30 cellular contexts compared by ENCODE assay signal in the genomic region with DNA sequence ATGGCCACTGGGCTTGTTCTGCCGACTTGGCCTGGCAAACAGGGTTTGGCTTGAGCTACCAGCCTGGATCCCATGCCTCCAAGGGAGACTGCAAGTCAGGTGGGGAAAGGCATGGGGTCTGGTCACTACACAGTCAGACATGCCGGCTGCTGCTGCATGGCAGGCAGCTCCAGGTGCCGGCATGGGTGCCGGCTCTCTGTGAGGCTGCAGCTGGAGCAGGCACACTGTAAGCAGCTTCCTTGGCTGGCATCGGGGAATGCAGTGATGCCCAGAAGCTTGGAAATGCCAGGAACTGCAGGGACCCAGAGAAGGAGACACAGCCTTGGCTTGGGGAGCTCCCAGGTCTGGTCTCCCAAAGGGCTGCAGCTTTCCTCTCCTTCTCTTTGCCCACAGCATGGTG.
"Had no signal": no experiment of that assay in that cellular context is flagged by ENCODE, and none has a peak within 500 bp of the region (broad histone marks: within the 10 kb centered on the region; RNA-seq: fewer than 3 reads in every experiment).

No MANE protein-coding gene starts in this region.

- H3K27ac Mint-ChIP-seq: activated CD4-positive, alpha-beta T cell treated with anti-CD3 and anti-CD28 coated beads, Interleukin-2, amount 10 ng/mL, durations not matched to agents 24 days and 14 days; activated CD8-positive, alpha-beta T cell treated with anti-CD3 and anti-CD28 coated beads for 36 hours; activated naive CD8-positive, alpha-beta T cell treated with anti-CD3 and anti-CD28 coated beads for 36 hours; activated T-cell treated with anti-CD3 and anti-CD28 coated beads, Interleukin-2, amount 50 U/mL, for 72 hours; activated T-helper 17 cell treated with anti-CD3 and anti-CD28 coated beads, Interleukin-2, amount 50 U/mL, for 72 hours had no signal

- H3K4me1 Mint-ChIP-seq: activated CD4-positive, alpha-beta T cell treated with anti-CD3 and anti-CD28 coated beads, Interleukin-2, amount 10 ng/mL, durations not matched to agents 24 days and 14 days; activated naive CD8-positive, alpha-beta T cell treated with anti-CD3 and anti-CD28 coated beads for 36 hours; activated T-helper 17 cell treated with anti-CD3 and anti-CD28 coated beads, Interleukin-2, amount 50 U/mL, for 72 hours had no signal

- H3K9me3 ChIP-seq: ascending aorta, Peyer's patch, SJCRH30 had no signal

- H3K4me3 Mint-ChIP-seq: activated CD4-positive, alpha-beta T cell treated with anti-CD3 and anti-CD28 coated beads, Interleukin-2, amount 10 ng/mL, durations not matched to agents 24 days and 14 days; activated CD8-positive, alpha-beta T cell treated with anti-CD3 and anti-CD28 coated beads for 36 hours; activated naive CD8-positive, alpha-beta T cell treated with anti-CD3 and anti-CD28 coated beads for 36 hours; activated T-cell treated with anti-CD3 and anti-CD28 coated beads, Interleukin-2, amount 50 U/mL, for 72 hours; activated T-helper 17 cell treated with anti-CD3 and anti-CD28 coated beads, Interleukin-2, amount 50 U/mL, for 72 hours had no signal

- H3K4me1 ChIP-seq: ascending aorta, Peyer's patch, SJCRH30 had no signal

- H3K36me3 Mint-ChIP-seq: activated naive CD8-positive, alpha-beta T cell treated with anti-CD3 and anti-CD28 coated beads for 36 hours had no signal

- H3K4me3 ChIP-seq: ascending aorta, cardiac muscle cell, Peyer's patch, SJCRH30, SK-N-MC had no signal

- DNase-seq: activated CD4-positive, alpha-beta T cell treated with anti-CD3 and anti-CD28 coated beads, Interleukin-2, amount 10 ng/mL, durations not matched to agents 24 days and 14 days; activated CD4-positive, alpha-beta T cell treated with anti-CD3 and anti-CD28 coated beads, Interleukin-2, amount 50 U/mL, for 4 hours; activated CD8-positive, alpha-beta T cell treated with anti-CD3 and anti-CD28 coated beads for 36 hours; activated effector memory CD4-positive, alpha-beta T cell treated with anti-CD3 and anti-CD28 coated beads, Interleukin-2, amount 50 U/mL, for 16 hours; activated naive CD4-positive, alpha-beta T cell; activated naive CD4-positive, alpha-beta T cell treated with anti-CD3 and anti-CD28 coated beads, Interleukin-2, amount 50 U/mL, for 16 hours; activated naive CD8-positive, alpha-beta T cell treated with anti-CD3 and anti-CD28 coated beads for 36 hours; activated T-cell treated with anti-CD3 and anti-CD28 coated beads, Interleukin-2, amount 50 U/mL, for 1 hour; activated T-cell treated with anti-CD3 and anti-CD28 coated beads, Interleukin-2, amount 50 U/mL, for 72 hours; amniotic stem cell; KG1; MM.1S; MV-4-11; NCI-H1092; NCI-H1436 treated with DMSO at 0.1 percent for 48 hours; NCI-H1694 treated with DMSO at 0.1 percent for 48 hours; NCI-H2029; NCI-H345; NCI-H524 treated with DMSO at 0.1 percent for 48 hours; NK-92 treated with Interleukin-12 subunit alpha and Interleukin-12 subunit beta, amount 100 ng/mL, for 24 hours; PC-3; Peyer's patch; SHP77; SJCRH30; T1000 had no signal

- ATAC-seq: activated CD8-positive, alpha-beta T cell treated with anti-CD3 and anti-CD28 coated beads for 36 hours; activated T-cell treated with anti-CD3 and anti-CD28 coated beads, Interleukin-2, amount 50 U/mL, for 72 hours; activated T-helper 17 cell treated with anti-CD3 and anti-CD28 coated beads, Interleukin-2, amount 50 U/mL, for 72 hours; PC-3 had no signal

- H3K27ac ChIP-seq: ascending aorta, cardiac muscle cell, Peyer's patch, RWPE1, SJCRH30, SK-N-MC had no signal

- H3K36me3 ChIP-seq: ascending aorta, cardiac muscle cell, Peyer's patch, SJCRH30 had no signal

- H3K27me3 ChIP-seq: ascending aorta, cardiac muscle cell, Peyer's patch, SJCRH30 had no signal

- H3K27me3 Mint-ChIP-seq: activated CD4-positive, alpha-beta T cell treated with anti-CD3 and anti-CD28 coated beads, Interleukin-2, amount 10 ng/mL, durations not matched to agents 24 days and 14 days; activated CD8-positive, alpha-beta T cell treated with anti-CD3 and anti-CD28 coated beads for 36 hours; activated naive CD8-positive, alpha-beta T cell treated with anti-CD3 and anti-CD28 coated beads for 36 hours; activated T-helper 17 cell treated with anti-CD3 and anti-CD28 coated beads, Interleukin-2, amount 50 U/mL, for 72 hours had no signal

- H3K9me3 Mint-ChIP-seq: activated CD4-positive, alpha-beta T cell treated with anti-CD3 and anti-CD28 coated beads, Interleukin-2, amount 10 ng/mL, durations not matched to agents 24 days and 14 days had no signal
